Comparison of ENCODE assay signal across 22 cellular contexts in genomic region chr13:44459674-44460073, GRCh38.
DNase-seq lines count a peak whose midpoint lies in the region; ATAC-seq and TF ChIP-seq lines count a peak whose summit lies in the region.
"Had no signal": no experiment of that assay in that cellular context is flagged by ENCODE, and none has a peak within 500 bp of the region (broad histone marks: within the 10 kb centered on the region; RNA-seq: fewer than 3 reads in every experiment).

No MANE protein-coding gene starts in this region.

- H3K4me3 ChIP-seq in left ventricle myocardium inferior (no peak overlapping the region), neuronal stem cell (ENCODE audit: low read length in 2 of 2) (no peak overlapping the region), aorta (ENCODE audit: low read length in 2 of 2) (no peak overlapping the region)
- H3K4me3 ChIP-seq: BLaER1 treated with 17β-estradiol and CSF1 and Interleukin-3, amounts not matched to agents 10 nM and 100 nM; GM12878; HAP-1 had no signal

- peak overlapping the region; percentile 4 for H3K23ac ChIP-seq in neuronal stem cell (ENCODE audit: low read depth, low read length, poor library complexity)

- no peak overlapping the region for H3K4me3 Mint-ChIP-seq in chondrocyte (ENCODE audit: unreplicated experiment)
- H3K4me3 Mint-ChIP-seq: CD14-positive monocyte; CD4-positive, alpha-beta T cell; CD8-positive, alpha-beta memory T cell; HFFc6 had no signal

- WGBS in neuronal stem cell (ENCODE audit: extremely low coverage in 2 of 2, insufficient read length in 2 of 2, insufficient replicate concordance in 1 of 2), 2 donors = no CpG with 5 or more reads among the region's 9 CpGs
- 86 to 91% methylated on average over 9 of the region's 9 CpGs for WGBS in aorta, 2 donors

- H2AFZ ChIP-seq in neuronal stem cell (ENCODE audit: low read length) = no peak overlapping the region

- H2BK5ac ChIP-seq in neuronal stem cell (ENCODE audit: low read length) = no peak overlapping the region

- H3K14ac ChIP-seq in neuronal stem cell (ENCODE audit: low read length) = no peak overlapping the region

- no peaks in the 10 kb centered on the region for H3K36me3 Mint-ChIP-seq in chondrocyte (ENCODE audit: low read depth)

- H3K36me3 ChIP-seq in left ventricle myocardium inferior (peaks cover 7% of the 10 kb centered on the region), neuronal stem cell (replicated peaks in 1 of 2; ENCODE audit: control insufficient read depth in 2 of 2, insufficient read depth in 2 of 2, low read length in 2 of 2) (peaks cover 3% of the 10 kb centered on the region in 2 donors), aorta (ENCODE audit: control insufficient read depth in 1 of 2, insufficient read depth in 2 of 2, low read length in 1 of 2) (no peaks in the 10 kb centered on the region)
- H3K36me3 ChIP-seq: BE2C, HAP-1 had no signal

- H3K27me3 ChIP-seq in left ventricle myocardium inferior (ENCODE audit: low read depth) = no peaks in the 10 kb centered on the region
- no peaks in the 10 kb centered on the region for H3K27me3 ChIP-seq in neuronal stem cell (ENCODE audit: control insufficient read depth in 3 of 3, insufficient read depth in 3 of 3, low read depth in 1 of 3, low read length in 3 of 3)
- H3K27me3 ChIP-seq in aorta (ENCODE audit: control insufficient read depth in 1 of 2, insufficient read depth in 2 of 2, low read length in 1 of 2) = no peaks in the 10 kb centered on the region
- H3K27me3 ChIP-seq: BE2C; BLaER1 treated with 17β-estradiol and CSF1 and Interleukin-3, amounts not matched to agents 10 nM and 100 nM had no signal

- H3K79me1 ChIP-seq in neuronal stem cell (ENCODE audit: low read depth, low read length) = peaks cover 9% of the 10 kb centered on the region

- H3K9me3 ChIP-seq in left ventricle myocardium inferior (replicated peaks) (peaks cover 4% of the 10 kb centered on the region), neuronal stem cell (replicated peaks in 1 of 2; ENCODE audit: control insufficient read depth in 2 of 2, insufficient read depth in 1 of 2, low read depth in 1 of 2, low read length in 2 of 2) (peaks cover 2 to 18% of the 10 kb centered on the region in 2 donors), aorta (ENCODE audit: control insufficient read depth, low read length) (no peaks in the 10 kb centered on the region)
- H3K9me3 ChIP-seq: BE2C, HAP-1 had no signal

- H3K27ac ChIP-seq in left ventricle myocardium inferior (replicated peaks) (no peak overlapping the region), neuronal stem cell (replicated peaks; ENCODE audit: low read length) (no peak overlapping the region), aorta (ENCODE audit: low read depth in 1 of 2, low read length in 2 of 2) (no peak overlapping the region)
- H3K27ac ChIP-seq: 22Rv1; BLaER1 treated with 17β-estradiol and CSF1 and Interleukin-3, amounts not matched to agents 10 nM and 100 nM had no signal

- H3K18ac ChIP-seq in neuronal stem cell (ENCODE audit: low read length) = no peak overlapping the region

- TF ChIP-seq CTCF in left ventricle myocardium inferior (IDR thresholded peaks at IDR 0.05; ENCODE audit: borderline replicate concordance) = no peak
- no peak for TF ChIP-seq CTCF in chondrocyte (IDR thresholded peaks at IDR 0.05)

- intact Hi-C loops in left cardiac atrium (cut with DNase I) (no loop called here), left ventricle myocardium inferior (cut with micrococcal nuclease) (no loop called here), aorta (cut with DNase I) (no loop called here)

- H3K4me2 ChIP-seq in neuronal stem cell (ENCODE audit: insufficient read depth, low read length, poor library complexity, severe bottlenecking) = no peak overlapping the region
- H3K4me2 ChIP-seq: BLaER1 treated with 17β-estradiol and CSF1 and Interleukin-3, amounts not matched to agents 10 nM and 100 nM had no signal

- peaks cover 9% of the 10 kb centered on the region for H3K9me3 Mint-ChIP-seq in chondrocyte (ENCODE audit: low read depth)
- H3K9me3 Mint-ChIP-seq: CD4-positive, alpha-beta T cell; CD8-positive, alpha-beta memory T cell had no signal

- no peak for DNase-seq in left cardiac atrium
- no peak for DNase-seq in left ventricle myocardium inferior
- DNase-seq in chondrocyte (ENCODE audit: low spot score) = peak; percentile 63
- DNase-seq in neuronal stem cell (ENCODE audit: low spot score) = no peak
- DNase-seq in aorta = no peak
- no peak for DNase-seq in amygdala (lab: John Stamatoyannopoulos, UW)
- DNase-seq: AML-193; BE2C; CD4-positive, alpha-beta T cell; CD8-positive, alpha-beta memory T cell; DMS 273 treated with DMSO at 0.1 percent for 48 hours; DMS79; EL; GDM1; GOT3; HFFc6 had no signal

- H2BK15ac ChIP-seq in neuronal stem cell (ENCODE audit: low read length) = no peak overlapping the region

- H3K4me1 ChIP-seq in left ventricle myocardium inferior (peaks cover 13% of the 10 kb centered on the region), neuronal stem cell (ENCODE audit: control insufficient read depth in 2 of 2, insufficient read depth in 1 of 2, low read depth in 1 of 2, low read length in 2 of 2) (peaks cover 0 to 2% of the 10 kb centered on the region in 2 donors), aorta (ENCODE audit: control insufficient read depth in 1 of 2, insufficient read depth in 2 of 2, low read length in 2 of 2) (no peaks in the 10 kb centered on the region)
- H3K4me1 ChIP-seq: BLaER1 treated with 17β-estradiol and CSF1 and Interleukin-3, amounts not matched to agents 10 nM and 100 nM had no signal

- no peak overlapping the region for H3K27ac Mint-ChIP-seq in chondrocyte (ENCODE audit: unreplicated experiment)
- H3K27ac Mint-ChIP-seq: CD4-positive, alpha-beta T cell; HFFc6 had no signal

- no peak overlapping the region for H2BK120ac ChIP-seq in neuronal stem cell (ENCODE audit: low read depth, low read length)

- peak; percentile 53 to 58 for ATAC-seq in left cardiac atrium
- ATAC-seq in aorta (ENCODE audit: low FRiP score) = peak; percentile 48
- no peak for ATAC-seq in GM21825 (IDR thresholded peaks at IDR 0.05; ENCODE audit: unreplicated experiment)
- ATAC-seq: GM12878 had no signal

- no peak overlapping the region for H4K8ac ChIP-seq in neuronal stem cell (ENCODE audit: low read depth, low read length)

- no peak overlapping the region for H3K4ac ChIP-seq in neuronal stem cell (ENCODE audit: low read length)

- H2AK5ac ChIP-seq in neuronal stem cell (ENCODE audit: low read depth, low read length) = no peak overlapping the region

- H3K9ac ChIP-seq in neuronal stem cell (ENCODE audit: low read depth, low read length, poor library complexity) = no peak overlapping the region
- H3K9ac ChIP-seq: BLaER1 treated with 17β-estradiol and CSF1 and Interleukin-3, amounts not matched to agents 10 nM and 100 nM had no signal

- H4K91ac ChIP-seq in neuronal stem cell (ENCODE audit: low read depth, low read length, poor library complexity) = no peak overlapping the region

- no peak overlapping the region for H2BK12ac ChIP-seq in neuronal stem cell (ENCODE audit: low read length)

- peaks cover 21% of the 10 kb centered on the region for H3K4me1 Mint-ChIP-seq in chondrocyte (ENCODE audit: low read depth)

- H3K27me3 Mint-ChIP-seq in chondrocyte (ENCODE audit: low read depth) = no peaks in the 10 kb centered on the region
- H3K27me3 Mint-ChIP-seq: CD4-positive, alpha-beta T cell; CD8-positive, alpha-beta memory T cell had no signal
